ENCODE assay signal across 16 cellular contexts in genomic region chr20:53930651-53931504, GRCh38.
DNase-seq lines count a peak whose midpoint lies in the region; ATAC-seq and TF ChIP-seq lines count a peak whose summit lies in the region.
"Had no signal": no experiment of that assay in that cellular context is flagged by ENCODE, and none has a peak within 500 bp of the region (broad histone marks: within the 10 kb centered on the region; RNA-seq: fewer than 3 reads in every experiment).

No MANE protein-coding gene starts in this region.

- no peak for ATAC-seq in activated naive CD8-positive, alpha-beta T cell treated with anti-CD3 and anti-CD28 coated beads, Interleukin-2, amount 50 U/mL, for 24 hours
- ATAC-seq: left cardiac atrium had no signal

- intact Hi-C loops in testis (cut with DNase I; ENCODE audit: low total_unique reads) = no loop called here

- H3K36me3 ChIP-seq in smooth muscle cell (ENCODE audit: low read depth) = no peaks in the 10 kb centered on the region
- no peaks in the 10 kb centered on the region for H3K36me3 ChIP-seq in testis (ENCODE audit: low read depth, missing control alignments)

- H3K4me1 ChIP-seq in smooth muscle cell (ENCODE audit: low read depth) (peaks cover 14% of the 10 kb centered on the region), testis (peaks cover 10% of the 10 kb centered on the region)

- H3K4me3 Mint-ChIP-seq in activated naive CD8-positive, alpha-beta T cell treated with anti-CD3 and anti-CD28 coated beads, Interleukin-2, amount 50 U/mL, for 24 hours = no peak overlapping the region
- H3K4me3 Mint-ChIP-seq: activated naive CD4-positive, alpha-beta T cell treated with anti-CD3 and anti-CD28 coated beads for 36 hours had no signal

- H4K20me1 ChIP-seq in smooth muscle cell (ENCODE audit: low read depth) = no peaks in the 10 kb centered on the region

- no peak for TF ChIP-seq POLR2A in testis (IDR thresholded peaks at IDR 0.05)

- peak overlapping the region; percentile 28 for H3K27ac ChIP-seq in smooth muscle cell (ENCODE audit: low read depth)
- no peak overlapping the region for H3K27ac ChIP-seq in testis

- H3K9me3 ChIP-seq in smooth muscle cell (replicated peaks; ENCODE audit: low read depth) (no peaks in the 10 kb centered on the region), testis (no peaks in the 10 kb centered on the region)

- H3K27ac Mint-ChIP-seq in activated naive CD8-positive, alpha-beta T cell treated with anti-CD3 and anti-CD28 coated beads, Interleukin-2, amount 50 U/mL, for 24 hours = peak overlapping the region; percentile 2
- H3K27ac Mint-ChIP-seq: activated naive CD4-positive, alpha-beta T cell treated with anti-CD3 and anti-CD28 coated beads for 36 hours had no signal

- no peak overlapping the region for H3K4me3 ChIP-seq in smooth muscle cell
- no peak overlapping the region for H3K4me3 ChIP-seq in testis

- H3K27me3 ChIP-seq in smooth muscle cell (ENCODE audit: low read depth) (no peaks in the 10 kb centered on the region), testis (no peaks in the 10 kb centered on the region)

- no peaks in the 10 kb centered on the region for H3K27me3 Mint-ChIP-seq in activated naive CD8-positive, alpha-beta T cell treated with anti-CD3 and anti-CD28 coated beads, Interleukin-2, amount 50 U/mL, for 24 hours

- H3K4me1 Mint-ChIP-seq in activated naive CD8-positive, alpha-beta T cell treated with anti-CD3 and anti-CD28 coated beads, Interleukin-2, amount 50 U/mL, for 24 hours = peaks cover 69% of the 10 kb centered on the region

- H3K4me2 ChIP-seq in smooth muscle cell = peak overlapping the region; percentile 41

- H3K9me3 Mint-ChIP-seq in activated naive CD8-positive, alpha-beta T cell treated with anti-CD3 and anti-CD28 coated beads, Interleukin-2, amount 50 U/mL, for 24 hours = no peaks in the 10 kb centered on the region
- H3K9me3 Mint-ChIP-seq: activated naive CD4-positive, alpha-beta T cell treated with anti-CD3 and anti-CD28 coated beads for 36 hours had no signal

- no peaks in the 10 kb centered on the region for H3K36me3 Mint-ChIP-seq in activated naive CD8-positive, alpha-beta T cell treated with anti-CD3 and anti-CD28 coated beads, Interleukin-2, amount 50 U/mL, for 24 hours (ENCODE audit: low read depth)

- H3F3A ChIP-seq in smooth muscle cell (ENCODE audit: low read depth) = peaks cover 20% of the 10 kb centered on the region

- no peak overlapping the region for H3K9ac ChIP-seq in smooth muscle cell (ENCODE audit: low read depth)

- H2AFZ ChIP-seq in smooth muscle cell (ENCODE audit: low read depth) = peak overlapping the region; percentile 24

- no peaks in the 10 kb centered on the region for H3K79me2 ChIP-seq in smooth muscle cell (ENCODE audit: low read depth)

- peak; percentile 5 for DNase-seq in activated CD8-positive, alpha-beta memory T cell treated with anti-CD3 and anti-CD28 coated beads for 24 hours
- no peak for DNase-seq in activated CD8-positive, alpha-beta memory T cell treated with anti-CD3 and anti-CD28 coated beads, Interleukin-2, amount 50 U/mL, for 4 hours
- DNase-seq in LHCN-M2 (ENCODE audit: low read depth) (peak; percentile 65), smooth muscle cell (lab: John Stamatoyannopoulos, UW; ENCODE audit: unreplicated experiment) (no peak), NCI-H187 (lab: John Stamatoyannopoulos, UW) (no peak), NCI-H2171 (lab: John Stamatoyannopoulos, UW) (no peak), testis (no peak)
- no peak for DNase-seq in activated naive CD8-positive, alpha-beta T cell treated with anti-CD3 and anti-CD28 coated beads, Interleukin-2, amount 50 U/mL, for 24 hours
- DNase-seq: ACHN; activated CD4-positive, alpha-beta T cell treated with anti-CD3 and anti-CD28 coated beads for 1 hour; activated naive CD4-positive, alpha-beta T cell treated with anti-CD3 and anti-CD28 coated beads for 36 hours; KBM-7; left cardiac atrium; NCI-H2227 treated with DMSO at 0.1 percent for 48 hours; stimulated activated CD4-positive, alpha-beta T cell treated with anti-CD3 and anti-CD28 coated beads, Interleukin-2, amount 100 ng/mL, for 48 hours; substantia nigra had no signal

- TF ChIP-seq CTCF in smooth muscle cell (IDR thresholded peaks at IDR 0.05; ENCODE audit: borderline replicate concordance, insufficient read depth, poor library complexity, severe bottlenecking) = no peak
- TF ChIP-seq CTCF in testis (IDR thresholded peaks at IDR 0.05) = no peak

- 64% methylated on average over 3 of the region's 3 CpGs for WGBS in smooth muscle cell (ENCODE audit: low lambda C conversion rate)
- WGBS in testis, 2 donors = 76 to 79% methylated on average over 3 of the region's 3 CpGs

Comparison
In these comparisons a context has a peak if more than half of its experiments do, and no peak if none do; other contexts are left out.
1. DNase-seq: peak in activated CD8-positive, alpha-beta memory T cell treated with anti-CD3 and anti-CD28 coated beads for 24 hours (single experiment) and LHCN-M2 (single experiment); none in activated CD8-positive, alpha-beta memory T cell treated with anti-CD3 and anti-CD28 coated beads, Interleukin-2, amount 50 U/mL, for 4 hours (single experiment), activated naive CD8-positive, alpha-beta T cell treated with anti-CD3 and anti-CD28 coated beads, Interleukin-2, amount 50 U/mL, for 24 hours (single experiment), smooth muscle cell (single experiment), NCI-H187 (0 of 2), NCI-H2171 (single experiment) and testis (single experiment).